ENCODE assay signal across 19 cellular contexts in genomic region chr2:177636672-177637071, GRCh38.
"Had no signal": no experiment of that assay in that cellular context is flagged by ENCODE, and none has a peak within 500 bp of the region (broad histone marks: within the 10 kb centered on the region; RNA-seq: fewer than 3 reads in every experiment).

No MANE protein-coding gene starts in this region.

- H3K27me3 ChIP-seq: breast epithelium, gastrocnemius medialis, tibial artery, vagina had no signal

- H3K4me3 ChIP-seq: breast epithelium, gastrocnemius medialis, tibial artery, vagina had no signal

- H2AFZ ChIP-seq: parathyroid adenoma had no signal

- H3K9ac ChIP-seq: parathyroid adenoma had no signal

- H3K4me3 Mint-ChIP-seq: activated naive CD4-positive, alpha-beta T cell treated with anti-CD3 and anti-CD28 coated beads for 36 hours; activated naive CD8-positive, alpha-beta T cell treated with anti-CD3 and anti-CD28 coated beads, Interleukin-2, amount 50 U/mL, for 24 hours; activated T-helper 17 cell treated with anti-CD3 and anti-CD28 coated beads, Interleukin-2, amount 50 U/mL, for 72 hours had no signal

- H3K27ac ChIP-seq: breast epithelium, epithelial cell of prostate, gastrocnemius medialis, parathyroid adenoma, tibial artery, vagina had no signal

- H3K4me1 ChIP-seq: breast epithelium, parathyroid adenoma, tibial artery had no signal

- H3K9me3 Mint-ChIP-seq: activated naive CD4-positive, alpha-beta T cell treated with anti-CD3 and anti-CD28 coated beads for 36 hours; activated naive CD8-positive, alpha-beta T cell treated with anti-CD3 and anti-CD28 coated beads, Interleukin-2, amount 50 U/mL, for 24 hours; activated T-helper 17 cell treated with anti-CD3 and anti-CD28 coated beads, Interleukin-2, amount 50 U/mL, for 72 hours had no signal

- ATAC-seq: activated naive CD8-positive, alpha-beta T cell treated with anti-CD3 and anti-CD28 coated beads, Interleukin-2, amount 50 U/mL, for 24 hours; activated T-helper 17 cell treated with anti-CD3 and anti-CD28 coated beads, Interleukin-2, amount 50 U/mL, for 72 hours; gastrocnemius medialis had no signal

- H3K27ac Mint-ChIP-seq: activated naive CD4-positive, alpha-beta T cell treated with anti-CD3 and anti-CD28 coated beads for 36 hours; activated naive CD8-positive, alpha-beta T cell treated with anti-CD3 and anti-CD28 coated beads, Interleukin-2, amount 50 U/mL, for 24 hours; activated T-helper 17 cell treated with anti-CD3 and anti-CD28 coated beads, Interleukin-2, amount 50 U/mL, for 72 hours had no signal

- H3K4me1 Mint-ChIP-seq: activated naive CD8-positive, alpha-beta T cell treated with anti-CD3 and anti-CD28 coated beads, Interleukin-2, amount 50 U/mL, for 24 hours; activated T-helper 17 cell treated with anti-CD3 and anti-CD28 coated beads, Interleukin-2, amount 50 U/mL, for 72 hours had no signal

- H3K36me3 ChIP-seq: breast epithelium, gastrocnemius medialis, tibial artery, vagina had no signal

- DNase-seq: activated CD4-positive, alpha-beta T cell treated with anti-CD3 and anti-CD28 coated beads for 1 hour; activated CD4-positive, alpha-beta T cell treated with anti-CD3 and anti-CD28 coated beads, Interleukin-2, amount 50 U/mL, for 4 hours; activated naive CD4-positive, alpha-beta T cell treated with anti-CD3 and anti-CD28 coated beads for 36 hours; activated naive CD8-positive, alpha-beta T cell treated with anti-CD3 and anti-CD28 coated beads, Interleukin-2, amount 50 U/mL, for 24 hours; aorta; cerebellar nuclear complex; effector CD8-positive, alpha-beta T cell; gastrocnemius medialis; naive B cell; retina; stimulated activated CD4-positive, alpha-beta T cell treated with anti-CD3 and anti-CD28 coated beads, Interleukin-12 subunit alpha, Interleukin-12 subunit beta, amount 100 ng/mL, for 4 hours; stimulated activated CD4-positive, alpha-beta T cell treated with anti-CD3 and anti-CD28 coated beads, Interleukin-2, amount 100 ng/mL, for 24 hours; stimulated activated naive CD4-positive, alpha-beta T cell; tibial artery had no signal

- H3K9me3 ChIP-seq: breast epithelium, gastrocnemius medialis, tibial artery, vagina had no signal

- H3K36me3 Mint-ChIP-seq: naive B cell had no signal

- H3K27me3 Mint-ChIP-seq: naive B cell had no signal

- H3K79me2 ChIP-seq: parathyroid adenoma had no signal
